9 cellular contexts compared by ENCODE assay signal in the genomic region with DNA sequence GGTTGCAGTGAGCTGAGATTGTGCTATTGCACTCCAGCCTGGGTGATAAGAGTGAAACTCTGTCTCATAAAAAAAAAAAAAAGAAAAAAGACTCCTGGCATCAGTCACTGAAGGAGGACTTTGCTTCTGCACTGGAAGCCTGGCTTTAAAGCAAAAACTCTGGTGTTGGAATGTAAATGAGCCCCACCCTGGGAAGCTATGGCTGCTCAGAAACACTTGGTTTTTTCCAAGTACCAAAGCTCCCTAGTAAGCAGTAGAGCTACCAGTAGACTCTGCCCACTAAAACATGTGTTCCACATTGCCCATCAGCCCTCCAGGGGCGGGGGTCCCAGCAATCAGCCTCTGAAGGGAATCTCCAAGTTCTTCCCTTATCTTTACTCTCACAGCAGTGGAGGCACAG.
DNase-seq lines count a peak whose midpoint lies in the region; ATAC-seq, FAIRE-seq and TF ChIP-seq lines count a peak whose summit lies in the region.
"Had no signal": no experiment of that assay in that cellular context is flagged by ENCODE, and none has a peak within 500 bp of the region (broad histone marks: within the 10 kb centered on the region; RNA-seq: fewer than 3 reads in every experiment).

No MANE protein-coding gene starts in this region.

- H3K27ac Mint-ChIP-seq in Calu3 (ENCODE audit: unreplicated experiment) = peak overlapping the region; percentile 81
- no peak overlapping the region for H3K27ac Mint-ChIP-seq in activated T-helper 2 cell treated with anti-CD3 and anti-CD28 coated beads, Interferon-gamma antibody, Interleukin-2, Interleukin-4, amounts not matched to agents 10 μg/mL and 5 μg/mL and 100 μg/mL, durations not matched to agents 14 hours and 24 hours and 36 hours
- H3K27ac Mint-ChIP-seq: activated naive CD8-positive, alpha-beta T cell treated with anti-CD3 and anti-CD28 coated beads, Interleukin-2, amount 10 ng/mL, durations not matched to agents 7 days and 5 days had no signal

- H3K9me3 Mint-ChIP-seq in Calu3 (ENCODE audit: low read depth, unreplicated experiment) = no peaks in the 10 kb centered on the region
- H3K9me3 Mint-ChIP-seq in activated T-helper 2 cell treated with anti-CD3 and anti-CD28 coated beads, Interferon-gamma antibody, Interleukin-2, Interleukin-4, amounts not matched to agents 10 μg/mL and 5 μg/mL and 100 μg/mL, durations not matched to agents 14 hours and 24 hours and 36 hours = no peaks in the 10 kb centered on the region
- H3K9me3 Mint-ChIP-seq: activated naive CD8-positive, alpha-beta T cell treated with anti-CD3 and anti-CD28 coated beads, Interleukin-2, amount 10 ng/mL, durations not matched to agents 7 days and 5 days had no signal

- no peaks in the 10 kb centered on the region for H3K27me3 ChIP-seq in RWPE2 (ENCODE audit: insufficient read depth, poor library complexity, severe bottlenecking)
- H3K27me3 ChIP-seq in pancreas = no peaks in the 10 kb centered on the region

- WGBS in pancreas, 2 donors = 14 to 19% methylated on average over 1 of the region's 1 CpG

- H3K36me3 ChIP-seq in RWPE2 (ENCODE audit: low read depth) = no peaks in the 10 kb centered on the region
- no peaks in the 10 kb centered on the region for H3K36me3 ChIP-seq in pancreas

- H3K4me3 Mint-ChIP-seq in Calu3 (ENCODE audit: low read depth, unreplicated experiment) = peak overlapping the region; percentile 77
- H3K4me3 Mint-ChIP-seq in activated T-helper 2 cell treated with anti-CD3 and anti-CD28 coated beads, Interferon-gamma antibody, Interleukin-2, Interleukin-4, amounts not matched to agents 10 μg/mL and 5 μg/mL and 100 μg/mL, durations not matched to agents 14 hours and 24 hours and 36 hours (ENCODE audit: low read depth) = no peak overlapping the region
- H3K4me3 Mint-ChIP-seq: activated naive CD8-positive, alpha-beta T cell treated with anti-CD3 and anti-CD28 coated beads, Interleukin-2, amount 10 ng/mL, durations not matched to agents 7 days and 5 days had no signal

- H3K4me1 Mint-ChIP-seq in Calu3 (ENCODE audit: low read depth, unreplicated experiment) = peaks cover 43% of the 10 kb centered on the region
- no peaks in the 10 kb centered on the region for H3K4me1 Mint-ChIP-seq in activated T-helper 2 cell treated with anti-CD3 and anti-CD28 coated beads, Interferon-gamma antibody, Interleukin-2, Interleukin-4, amounts not matched to agents 10 μg/mL and 5 μg/mL and 100 μg/mL, durations not matched to agents 14 hours and 24 hours and 36 hours (ENCODE audit: low read depth)

- H3K27ac ChIP-seq in RWPE2 (ENCODE audit: poor library complexity, severe bottlenecking) = peak overlapping the region; percentile 23
- peak overlapping the region; percentile 44 to 61 (median 52) for H3K27ac ChIP-seq in pancreas

- H3K9me3 ChIP-seq in RWPE2 (ENCODE audit: severe bottlenecking) (no peaks in the 10 kb centered on the region), pancreas (no peaks in the 10 kb centered on the region)

- no peak for FAIRE-seq in pancreas (lab: Jason Lieb, UNC)

- intact Hi-C loops in Calu3 (cut with micrococcal nuclease; ENCODE audit: unreplicated experiment) = loop anchor here (5.0 kb wide), 1 partner anchor 77 kb away; no protein-coding TSS in a partner anchor
- intact Hi-C loops in pancreas (cut with DNase I) = no loop called here
- intact Hi-C loops in activated T-helper 2 cell treated with anti-CD3 and anti-CD28 coated beads, Interferon-gamma antibody, Interleukin-2, Interleukin-4, amounts not matched to agents 10 μg/mL and 5 μg/mL and 100 μg/mL, durations not matched to agents 14 hours and 24 hours and 36 hours (cut with micrococcal nuclease) = no loop called here

- no peaks in the 10 kb centered on the region for H3K27me3 Mint-ChIP-seq in Calu3 (ENCODE audit: unreplicated experiment)
- H3K27me3 Mint-ChIP-seq in activated T-helper 2 cell treated with anti-CD3 and anti-CD28 coated beads, Interferon-gamma antibody, Interleukin-2, Interleukin-4, amounts not matched to agents 10 μg/mL and 5 μg/mL and 100 μg/mL, durations not matched to agents 14 hours and 24 hours and 36 hours (ENCODE audit: low read depth) = peaks cover 45% of the 10 kb centered on the region

- CTCF ChIA-PET in Calu3 (lab: Charles Lee) = interaction anchor here (0.9 to 1.5 kb wide), 2 partner anchors 19 to 76 kb away, joined by 3 to 4 read pairs; no protein-coding TSS in a partner anchor

- H3K36me3 Mint-ChIP-seq in Calu3 (ENCODE audit: insufficient read depth, unreplicated experiment) = peaks cover 64% of the 10 kb centered on the region
- H3K36me3 Mint-ChIP-seq in activated T-helper 2 cell treated with anti-CD3 and anti-CD28 coated beads, Interferon-gamma antibody, Interleukin-2, Interleukin-4, amounts not matched to agents 10 μg/mL and 5 μg/mL and 100 μg/mL, durations not matched to agents 14 hours and 24 hours and 36 hours (ENCODE audit: low read depth) = no peaks in the 10 kb centered on the region
- H3K36me3 Mint-ChIP-seq: activated naive CD8-positive, alpha-beta T cell treated with anti-CD3 and anti-CD28 coated beads, Interleukin-2, amount 10 ng/mL, durations not matched to agents 7 days and 5 days had no signal

- peaks cover 7% of the 10 kb centered on the region for H3K4me1 ChIP-seq in RWPE2 (ENCODE audit: insufficient read depth, poor library complexity, severe bottlenecking)
- peaks cover 0 to 2% (median 0%) of the 10 kb centered on the region in 3 donors for H3K4me1 ChIP-seq in pancreas

- DNase-seq in Calu3 = peak; percentile 32
- DNase-seq in RWPE2 (ENCODE audit: low spot score) = no peak
- DNase-seq in glomerular visceral epithelial cell (ENCODE audit: extremely low spot score) = peak; percentile 56
- DNase-seq in pancreas = no peak
- DNase-seq in activated T-helper 2 cell treated with anti-CD3 and anti-CD28 coated beads, Interferon-gamma antibody, Interleukin-2, Interleukin-4, amounts not matched to agents 10 μg/mL and 5 μg/mL and 100 μg/mL, durations not matched to agents 14 hours and 24 hours and 36 hours (ENCODE audit: low spot score) = no peak
- no peak for DNase-seq in NCI-H1417 (lab: John Stamatoyannopoulos, UW)
- DNase-seq in retina = no peak
- DNase-seq: activated naive CD8-positive, alpha-beta T cell treated with anti-CD3 and anti-CD28 coated beads, Interleukin-2, amount 10 ng/mL, durations not matched to agents 7 days and 5 days had no signal

- TF ChIP-seq CTCF in Calu3 (IDR thresholded peaks at IDR 0.05; ENCODE audit: unreplicated experiment) = no peak
- no peak for TF ChIP-seq CTCF in RWPE2 (IDR thresholded peaks at IDR 0.05; ENCODE audit: poor library complexity, severe bottlenecking)
- no peak for TF ChIP-seq CTCF in pancreas (IDR thresholded peaks at IDR 0.05)

- H3K4me3 ChIP-seq in RWPE2 (ENCODE audit: severe bottlenecking) (no peak overlapping the region), pancreas (no peak overlapping the region)

- TSS peak; percentile 50 for BruUV-seq in Calu3 (replicated peaks; lab: Mats Ljungman, UMichigan)

- ATAC-seq in RWPE2 (ENCODE audit: low read depth) (0 out of 3 replicates have a peak, but pooled peaks have one; percentile 33), pancreas (peak; percentile 5 to 10 (median 8)), HG03025 (IDR thresholded peaks at IDR 0.05; ENCODE audit: low FRiP score, unreplicated experiment) (no peak)

Comparison
In these comparisons a context has a peak if more than half of its experiments do, and no peak if none do; other contexts are left out.
1. DNase-seq: peak in Calu3 (single experiment) and glomerular visceral epithelial cell (single experiment); none in RWPE2 (single experiment), pancreas (0 of 6), activated T-helper 2 cell treated with anti-CD3 and anti-CD28 coated beads, Interferon-gamma antibody, Interleukin-2, Interleukin-4, amounts not matched to agents 10 μg/mL and 5 μg/mL and 100 μg/mL, durations not matched to agents 14 hours and 24 hours and 36 hours (single experiment), NCI-H1417 (0 of 3) and retina (single experiment).